1 cellular context compared by ENCODE assay signal in the genomic region with DNA sequence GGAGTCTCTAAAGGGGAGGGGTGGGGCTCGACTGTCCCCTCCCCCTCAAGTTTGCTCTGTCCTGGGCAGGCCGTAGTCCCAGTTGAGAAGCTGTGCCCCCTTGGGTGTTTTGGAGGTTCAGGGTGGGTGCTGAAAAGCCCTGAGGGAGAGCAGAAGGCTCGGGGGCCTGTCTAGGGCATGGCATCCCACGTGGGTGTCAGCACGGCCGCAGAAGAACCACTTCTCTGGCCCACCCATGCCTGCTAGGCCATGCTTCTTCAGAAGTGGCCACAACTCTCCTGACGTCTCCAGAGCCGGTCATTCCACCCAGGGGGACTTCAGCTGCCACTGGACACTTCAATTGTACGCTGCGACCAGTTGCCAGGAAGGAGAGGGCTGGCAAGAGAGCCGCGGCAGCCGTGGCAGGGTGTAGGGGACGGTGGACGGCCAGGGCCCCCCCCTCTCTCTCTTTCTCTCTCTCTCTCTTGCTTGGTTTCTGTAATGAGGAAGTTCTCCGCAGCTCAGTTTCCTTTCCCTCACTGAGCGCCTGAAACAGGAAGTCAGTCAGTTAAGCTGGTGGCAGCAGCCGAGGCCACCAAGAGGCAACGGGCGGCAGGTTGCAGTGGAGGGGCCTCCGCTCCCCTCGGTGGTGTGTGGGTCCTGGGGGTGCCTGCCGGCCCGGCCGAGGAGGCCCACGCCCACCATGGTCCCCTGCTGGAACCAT.
TF ChIP-seq lines count a peak whose summit lies in the region.

A gene (plus strand): TSS at position 546 of the 703 bp plus-strand sequence. CDS start 137 bp downstream, at position 683.

TF ChIP-seq in HepG2, 621 proteins besides CTCF, POLR2A, EP300 and RAD21 (continued from another document and continues in another):
- TF ChIP-seq KDM6A (CRISPR knock-in tag; IDR thresholded peaks at IDR 0.05; ENCODE audit: low read depth) = no peak
- TF ChIP-seq, protein P1, sequence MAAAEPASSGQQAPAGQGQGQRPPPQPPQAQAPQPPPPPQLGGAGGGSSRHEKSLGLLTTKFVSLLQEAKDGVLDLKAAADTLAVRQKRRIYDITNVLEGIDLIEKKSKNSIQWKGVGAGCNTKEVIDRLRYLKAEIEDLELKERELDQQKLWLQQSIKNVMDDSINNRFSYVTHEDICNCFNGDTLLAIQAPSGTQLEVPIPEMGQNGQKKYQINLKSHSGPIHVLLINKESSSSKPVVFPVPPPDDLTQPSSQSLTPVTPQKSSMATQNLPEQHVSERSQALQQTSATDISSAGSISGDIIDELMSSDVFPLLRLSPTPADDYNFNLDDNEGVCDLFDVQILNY (CRISPR knock-in tag; conservative IDR thresholded peaks at IDR 0.05) = no peak
- TF ChIP-seq ZNF547 (CRISPR knock-in tag; IDR thresholded peaks at IDR 0.05) = no peak
- peak; percentile 34; the same call in 1 of the 2 replicates for TF ChIP-seq NFKB2 (CRISPR knock-in tag; IDR thresholded peaks at IDR 0.05; ENCODE audit: borderline replicate concordance)
- TF ChIP-seq ZSCAN25 (CRISPR knock-in tag; IDR thresholded peaks at IDR 0.05) = no peak; the same call in 1 of the 2 replicates
- TF ChIP-seq HMGA1 (CRISPR knock-in tag; conservative IDR thresholded peaks at IDR 0.05) = no peak
- peak; percentile 40; the same call in 1 of the 2 replicates for TF ChIP-seq ZNF331 (CRISPR knock-in tag; IDR thresholded peaks at IDR 0.05)
- TF ChIP-seq, protein P2, sequence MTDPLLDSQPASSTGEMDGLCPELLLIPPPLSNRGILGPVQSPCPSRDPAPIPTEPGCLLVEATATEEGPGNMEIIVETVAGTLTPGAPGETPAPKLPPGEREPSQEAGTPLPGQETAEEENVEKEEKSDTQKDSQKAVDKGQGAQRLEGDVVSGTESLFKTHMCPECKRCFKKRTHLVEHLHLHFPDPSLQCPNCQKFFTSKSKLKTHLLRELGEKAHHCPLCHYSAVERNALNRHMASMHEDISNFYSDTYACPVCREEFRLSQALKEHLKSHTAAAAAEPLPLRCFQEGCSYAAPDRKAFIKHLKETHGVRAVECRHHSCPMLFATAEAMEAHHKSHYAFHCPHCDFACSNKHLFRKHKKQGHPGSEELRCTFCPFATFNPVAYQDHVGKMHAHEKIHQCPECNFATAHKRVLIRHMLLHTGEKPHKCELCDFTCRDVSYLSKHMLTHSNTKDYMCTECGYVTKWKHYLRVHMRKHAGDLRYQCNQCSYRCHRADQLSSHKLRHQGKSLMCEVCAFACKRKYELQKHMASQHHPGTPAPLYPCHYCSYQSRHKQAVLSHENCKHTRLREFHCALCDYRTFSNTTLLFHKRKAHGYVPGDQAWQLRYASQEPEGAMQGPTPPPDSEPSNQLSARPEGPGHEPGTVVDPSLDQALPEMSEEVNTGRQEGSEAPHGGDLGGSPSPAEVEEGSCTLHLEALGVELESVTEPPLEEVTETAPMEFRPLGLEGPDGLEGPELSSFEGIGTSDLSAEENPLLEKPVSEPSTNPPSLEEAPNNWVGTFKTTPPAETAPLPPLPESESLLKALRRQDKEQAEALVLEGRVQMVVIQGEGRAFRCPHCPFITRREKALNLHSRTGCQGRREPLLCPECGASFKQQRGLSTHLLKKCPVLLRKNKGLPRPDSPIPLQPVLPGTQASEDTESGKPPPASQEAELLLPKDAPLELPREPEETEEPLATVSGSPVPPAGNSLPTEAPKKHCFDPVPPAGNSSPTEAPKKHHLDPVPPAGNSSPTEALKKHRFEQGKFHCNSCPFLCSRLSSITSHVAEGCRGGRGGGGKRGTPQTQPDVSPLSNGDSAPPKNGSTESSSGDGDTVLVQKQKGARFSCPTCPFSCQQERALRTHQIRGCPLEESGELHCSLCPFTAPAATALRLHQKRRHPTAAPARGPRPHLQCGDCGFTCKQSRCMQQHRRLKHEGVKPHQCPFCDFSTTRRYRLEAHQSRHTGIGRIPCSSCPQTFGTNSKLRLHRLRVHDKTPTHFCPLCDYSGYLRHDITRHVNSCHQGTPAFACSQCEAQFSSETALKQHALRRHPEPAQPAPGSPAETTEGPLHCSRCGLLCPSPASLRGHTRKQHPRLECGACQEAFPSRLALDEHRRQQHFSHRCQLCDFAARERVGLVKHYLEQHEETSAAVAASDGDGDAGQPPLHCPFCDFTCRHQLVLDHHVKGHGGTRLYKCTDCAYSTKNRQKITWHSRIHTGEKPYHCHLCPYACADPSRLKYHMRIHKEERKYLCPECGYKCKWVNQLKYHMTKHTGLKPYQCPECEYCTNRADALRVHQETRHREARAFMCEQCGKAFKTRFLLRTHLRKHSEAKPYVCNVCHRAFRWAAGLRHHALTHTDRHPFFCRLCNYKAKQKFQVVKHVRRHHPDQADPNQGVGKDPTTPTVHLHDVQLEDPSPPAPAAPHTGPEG (CRISPR knock-in tag; IDR thresholded peaks at IDR 0.05) = peak; percentile 44; the same call in 1 of the 2 replicates
- TF ChIP-seq TCF7 (IDR thresholded peaks at IDR 0.05; ENCODE audit: low read depth) = no peak
- no peak for TF ChIP-seq MAFF (IDR thresholded peaks at IDR 0.05; ENCODE audit: low read depth, low read length)
- TF ChIP-seq HNRNPH1 (optimal IDR thresholded peaks at IDR 0.05; ENCODE audit: low read depth, low read length) = no peak
- TF ChIP-seq, protein P3, sequence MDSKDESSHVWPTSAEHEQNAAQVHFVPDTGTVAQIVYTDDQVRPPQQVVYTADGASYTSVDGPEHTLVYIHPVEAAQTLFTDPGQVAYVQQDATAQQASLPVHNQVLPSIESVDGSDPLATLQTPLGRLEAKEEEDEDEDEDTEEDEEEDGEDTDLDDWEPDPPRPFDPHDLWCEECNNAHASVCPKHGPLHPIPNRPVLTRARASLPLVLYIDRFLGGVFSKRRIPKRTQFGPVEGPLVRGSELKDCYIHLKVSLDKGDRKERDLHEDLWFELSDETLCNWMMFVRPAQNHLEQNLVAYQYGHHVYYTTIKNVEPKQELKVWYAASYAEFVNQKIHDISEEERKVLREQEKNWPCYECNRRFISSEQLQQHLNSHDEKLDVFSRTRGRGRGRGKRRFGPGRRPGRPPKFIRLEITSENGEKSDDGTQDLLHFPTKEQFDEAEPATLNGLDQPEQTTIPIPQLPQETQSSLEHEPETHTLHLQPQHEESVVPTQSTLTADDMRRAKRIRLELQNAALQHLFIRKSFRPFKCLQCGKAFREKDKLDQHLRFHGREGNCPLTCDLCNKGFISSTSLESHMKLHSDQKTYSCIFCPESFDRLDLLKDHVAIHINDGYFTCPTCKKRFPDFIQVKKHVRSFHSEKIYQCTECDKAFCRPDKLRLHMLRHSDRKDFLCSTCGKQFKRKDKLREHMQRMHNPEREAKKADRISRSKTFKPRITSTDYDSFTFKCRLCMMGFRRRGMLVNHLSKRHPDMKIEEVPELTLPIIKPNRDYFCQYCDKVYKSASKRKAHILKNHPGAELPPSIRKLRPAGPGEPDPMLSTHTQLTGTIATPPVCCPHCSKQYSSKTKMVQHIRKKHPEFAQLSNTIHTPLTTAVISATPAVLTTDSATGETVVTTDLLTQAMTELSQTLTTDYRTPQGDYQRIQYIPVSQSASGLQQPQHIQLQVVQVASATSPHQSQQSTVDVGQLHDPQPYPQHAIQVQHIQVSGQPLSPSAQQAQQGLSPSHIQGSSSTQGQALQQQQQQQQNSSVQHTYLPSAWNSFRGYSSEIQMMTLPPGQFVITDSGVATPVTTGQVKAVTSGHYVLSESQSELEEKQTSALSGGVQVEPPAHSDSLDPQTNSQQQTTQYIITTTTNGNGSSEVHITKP (CRISPR knock-in tag; IDR thresholded peaks at IDR 0.05; ENCODE audit: low read depth) = 0 out of 2 replicates have a peak, but pooled peaks have one; percentile 16
- TF ChIP-seq ZNF354B (CRISPR knock-in tag; IDR thresholded peaks at IDR 0.05) = no peak
- TF ChIP-seq NAIF1 (CRISPR knock-in tag; IDR thresholded peaks at IDR 0.05; ENCODE audit: borderline replicate concordance) = no peak
- peak; percentile 31 for TF ChIP-seq ZNF3 (CRISPR knock-in tag; IDR thresholded peaks at IDR 0.05)
- no peak for TF ChIP-seq ZNF510 (CRISPR knock-in tag; IDR thresholded peaks at IDR 0.05; ENCODE audit: low read depth)
- TF ChIP-seq, protein P4, sequence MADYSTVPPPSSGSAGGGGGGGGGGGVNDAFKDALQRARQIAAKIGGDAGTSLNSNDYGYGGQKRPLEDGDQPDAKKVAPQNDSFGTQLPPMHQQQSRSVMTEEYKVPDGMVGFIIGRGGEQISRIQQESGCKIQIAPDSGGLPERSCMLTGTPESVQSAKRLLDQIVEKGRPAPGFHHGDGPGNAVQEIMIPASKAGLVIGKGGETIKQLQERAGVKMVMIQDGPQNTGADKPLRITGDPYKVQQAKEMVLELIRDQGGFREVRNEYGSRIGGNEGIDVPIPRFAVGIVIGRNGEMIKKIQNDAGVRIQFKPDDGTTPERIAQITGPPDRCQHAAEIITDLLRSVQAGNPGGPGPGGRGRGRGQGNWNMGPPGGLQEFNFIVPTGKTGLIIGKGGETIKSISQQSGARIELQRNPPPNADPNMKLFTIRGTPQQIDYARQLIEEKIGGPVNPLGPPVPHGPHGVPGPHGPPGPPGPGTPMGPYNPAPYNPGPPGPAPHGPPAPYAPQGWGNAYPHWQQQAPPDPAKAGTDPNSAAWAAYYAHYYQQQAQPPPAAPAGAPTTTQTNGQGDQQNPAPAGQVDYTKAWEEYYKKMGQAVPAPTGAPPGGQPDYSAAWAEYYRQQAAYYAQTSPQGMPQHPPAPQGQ (CRISPR knock-in tag; IDR thresholded peaks at IDR 0.05; ENCODE audit: borderline replicate concordance) = no peak
- no peak for TF ChIP-seq RFX5 (IDR thresholded peaks at IDR 0.05; ENCODE audit: low read depth, low read length)
- no peak for TF ChIP-seq CENPX (CRISPR knock-in tag; IDR thresholded peaks at IDR 0.05)
- no peak for TF ChIP-seq WIZ (CRISPR knock-in tag; IDR thresholded peaks at IDR 0.05)
- TF ChIP-seq, protein P5, sequence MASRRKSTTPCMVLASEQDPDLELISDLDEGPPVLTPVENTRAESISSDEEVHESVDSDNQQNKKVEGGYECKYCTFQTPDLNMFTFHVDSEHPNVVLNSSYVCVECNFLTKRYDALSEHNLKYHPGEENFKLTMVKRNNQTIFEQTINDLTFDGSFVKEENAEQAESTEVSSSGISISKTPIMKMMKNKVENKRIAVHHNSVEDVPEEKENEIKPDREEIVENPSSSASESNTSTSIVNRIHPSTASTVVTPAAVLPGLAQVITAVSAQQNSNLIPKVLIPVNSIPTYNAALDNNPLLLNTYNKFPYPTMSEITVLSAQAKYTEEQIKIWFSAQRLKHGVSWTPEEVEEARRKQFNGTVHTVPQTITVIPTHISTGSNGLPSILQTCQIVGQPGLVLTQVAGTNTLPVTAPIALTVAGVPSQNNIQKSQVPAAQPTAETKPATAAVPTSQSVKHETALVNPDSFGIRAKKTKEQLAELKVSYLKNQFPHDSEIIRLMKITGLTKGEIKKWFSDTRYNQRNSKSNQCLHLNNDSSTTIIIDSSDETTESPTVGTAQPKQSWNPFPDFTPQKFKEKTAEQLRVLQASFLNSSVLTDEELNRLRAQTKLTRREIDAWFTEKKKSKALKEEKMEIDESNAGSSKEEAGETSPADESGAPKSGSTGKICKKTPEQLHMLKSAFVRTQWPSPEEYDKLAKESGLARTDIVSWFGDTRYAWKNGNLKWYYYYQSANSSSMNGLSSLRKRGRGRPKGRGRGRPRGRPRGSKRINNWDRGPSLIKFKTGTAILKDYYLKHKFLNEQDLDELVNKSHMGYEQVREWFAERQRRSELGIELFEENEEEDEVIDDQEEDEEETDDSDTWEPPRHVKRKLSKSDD (CRISPR knock-in tag; IDR thresholded peaks at IDR 0.05; ENCODE audit: low read depth) = no peak
- no peak for TF ChIP-seq ZNF138 (CRISPR knock-in tag; IDR thresholded peaks at IDR 0.05; ENCODE audit: low read depth)
- TF ChIP-seq, protein P6, sequence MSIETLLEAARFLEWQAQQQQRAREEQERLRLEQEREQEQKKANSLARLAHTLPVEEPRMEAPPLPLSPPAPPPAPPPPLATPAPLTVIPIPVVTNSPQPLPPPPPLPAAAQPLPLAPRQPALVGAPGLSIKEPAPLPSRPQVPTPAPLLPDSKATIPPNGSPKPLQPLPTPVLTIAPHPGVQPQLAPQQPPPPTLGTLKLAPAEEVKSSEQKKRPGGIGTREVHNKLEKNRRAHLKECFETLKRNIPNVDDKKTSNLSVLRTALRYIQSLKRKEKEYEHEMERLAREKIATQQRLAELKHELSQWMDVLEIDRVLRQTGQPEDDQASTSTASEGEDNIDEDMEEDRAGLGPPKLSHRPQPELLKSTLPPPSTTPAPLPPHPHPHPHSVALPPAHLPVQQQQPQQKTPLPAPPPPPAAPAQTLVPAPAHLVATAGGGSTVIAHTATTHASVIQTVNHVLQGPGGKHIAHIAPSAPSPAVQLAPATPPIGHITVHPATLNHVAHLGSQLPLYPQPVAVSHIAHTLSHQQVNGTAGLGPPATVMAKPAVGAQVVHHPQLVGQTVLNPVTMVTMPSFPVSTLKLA (IDR thresholded peaks at IDR 0.05) = no peak
- TF ChIP-seq HNF4A (CRISPR knock-in tag; IDR thresholded peaks at IDR 0.05) = no peak
- TF ChIP-seq, protein P7, sequence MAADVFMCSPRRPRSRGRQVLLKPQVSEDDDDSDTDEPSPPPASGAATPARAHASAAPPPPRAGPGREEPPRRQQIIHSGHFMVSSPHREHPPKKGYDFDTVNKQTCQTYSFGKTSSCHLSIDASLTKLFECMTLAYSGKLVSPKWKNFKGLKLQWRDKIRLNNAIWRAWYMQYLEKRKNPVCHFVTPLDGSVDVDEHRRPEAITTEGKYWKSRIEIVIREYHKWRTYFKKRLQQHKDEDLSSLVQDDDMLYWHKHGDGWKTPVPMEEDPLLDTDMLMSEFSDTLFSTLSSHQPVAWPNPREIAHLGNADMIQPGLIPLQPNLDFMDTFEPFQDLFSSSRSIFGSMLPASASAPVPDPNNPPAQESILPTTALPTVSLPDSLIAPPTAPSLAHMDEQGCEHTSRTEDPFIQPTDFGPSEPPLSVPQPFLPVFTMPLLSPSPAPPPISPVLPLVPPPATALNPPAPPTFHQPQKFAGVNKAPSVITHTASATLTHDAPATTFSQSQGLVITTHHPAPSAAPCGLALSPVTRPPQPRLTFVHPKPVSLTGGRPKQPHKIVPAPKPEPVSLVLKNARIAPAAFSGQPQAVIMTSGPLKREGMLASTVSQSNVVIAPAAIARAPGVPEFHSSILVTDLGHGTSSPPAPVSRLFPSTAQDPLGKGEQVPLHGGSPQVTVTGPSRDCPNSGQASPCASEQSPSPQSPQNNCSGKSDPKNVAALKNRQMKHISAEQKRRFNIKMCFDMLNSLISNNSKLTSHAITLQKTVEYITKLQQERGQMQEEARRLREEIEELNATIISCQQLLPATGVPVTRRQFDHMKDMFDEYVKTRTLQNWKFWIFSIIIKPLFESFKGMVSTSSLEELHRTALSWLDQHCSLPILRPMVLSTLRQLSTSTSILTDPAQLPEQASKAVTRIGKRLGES (CRISPR knock-in tag; IDR thresholded peaks at IDR 0.05; ENCODE audit: borderline replicate concordance) = no peak
- peak; percentile 35; the same call in 1 of the 2 replicates for TF ChIP-seq FOXO1 (CRISPR knock-in tag; IDR thresholded peaks at IDR 0.05)
- no peak for TF ChIP-seq ZNF296 (CRISPR knock-in tag; conservative IDR thresholded peaks at IDR 0.05)
- TF ChIP-seq ZNF775 (CRISPR knock-in tag; IDR thresholded peaks at IDR 0.05; ENCODE audit: borderline replicate concordance) = no peak
- TF ChIP-seq ZNF766 (CRISPR knock-in tag; IDR thresholded peaks at IDR 0.05; ENCODE audit: borderline replicate concordance) = no peak
- no peak for TF ChIP-seq CHD2 (IDR thresholded peaks at IDR 0.05; ENCODE audit: low read depth, low read length)
